ENCODE assay signal across 8 cellular contexts in the genomic region with DNA sequence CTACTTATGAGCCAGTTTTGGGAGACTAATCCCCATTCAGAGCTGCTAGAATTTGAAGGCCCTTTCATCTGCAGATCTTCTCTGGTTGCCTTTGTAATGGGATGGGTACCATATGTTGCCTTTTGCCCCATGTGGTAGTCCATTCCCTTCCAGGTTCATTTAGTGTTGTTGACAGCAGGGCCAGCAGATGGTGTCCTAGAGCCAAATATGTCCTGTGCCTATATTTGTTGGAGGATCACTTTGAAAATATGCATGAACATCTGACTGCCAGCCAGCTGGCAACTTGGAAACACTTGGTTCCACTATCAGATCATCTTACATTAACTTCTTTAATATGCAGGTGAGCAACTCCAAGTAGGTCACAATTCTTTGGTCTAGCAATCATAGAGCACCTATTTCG. TPM values are rescaled to one million over a fixed set of nuclear protein-coding genes. Genes with fewer than 3 reads are reported as not detected.
DNase-seq lines count a peak whose midpoint lies in the region; ATAC-seq and TF ChIP-seq lines count a peak whose summit lies in the region.

No MANE protein-coding gene starts in this region.

- peak; percentile 82 for TF ChIP-seq CTCF in PC-3 (conservative IDR thresholded peaks at IDR 0.05; ENCODE audit: low read depth, low read length)
- TF ChIP-seq CTCF in ascending aorta (IDR thresholded peaks at IDR 0.05): peak in 1 of 3 experiments; percentile 7

- peaks cover 2% of the 10 kb centered on the region; the same call in 1 of the 2 replicates for H3K9me3 ChIP-seq in PC-3 (ENCODE audit: low read length)
- peaks cover 0 to 2% of the 10 kb centered on the region in 2 donors for H3K9me3 ChIP-seq in ascending aorta

- peak; percentile 74 for ATAC-seq in GM19452 (IDR thresholded peaks at IDR 0.05; ENCODE audit: unreplicated experiment)
- ATAC-seq in PC-3: peak; percentile 75

- no peak overlapping the region for H3K9ac ChIP-seq in PC-3 (ENCODE audit: low read length)

- intact Hi-C loops in PC-3 (cut with micrococcal nuclease): loop anchor here (1.0 to 10.0 kb wide), 6 partner anchors 87 to 674 kb away; no protein-coding TSS in a partner anchor
- intact Hi-C loops in activated T-helper 1 cell treated with anti-CD3 and anti-CD28 coated beads, Interleukin-12 subunit alpha, Interleukin-12 subunit beta, Interleukin-2, Interleukin-4 antibody, amounts not matched to agents 30 ng/mL and 10 ng/mL and 1 ng/mL, durations not matched to agents 14 hours and 24 hours and 36 hours (cut with micrococcal nuclease): loop anchor here (1.0 to 10.0 kb wide), 3 partner anchors 449 to 675 kb away; no protein-coding TSS in a partner anchor
- intact Hi-C loops in ascending aorta (cut with DNase I): loop anchor here (10.0 kb wide), 2 partner anchors 619 to 689 kb away; no protein-coding TSS in a partner anchor

- CTCF ChIA-PET in PC-3 (lab: Charles Lee): interaction anchor here (0.8 to 1.0 kb wide), 3 partner anchors 106 to 985 kb away, joined by 3 to 7 read pairs (median 3); no protein-coding TSS in a partner anchor

- H3K9me2 ChIP-seq in PC-3 (replicated peaks; ENCODE audit: low read length): no peaks in the 10 kb centered on the region

- POLR2A ChIA-PET in PC-3 (lab: Charles Lee; ENCODE audit: unreplicated experiment): no interaction called here

- H3K4me3 ChIP-seq in PC-3 (ENCODE audit: low read length) (no peak overlapping the region), ascending aorta (no peak overlapping the region)

- H4K20me1 ChIP-seq in PC-3 (ENCODE audit: low read length): no peaks in the 10 kb centered on the region

- H3K36me3 Mint-ChIP-seq in activated T-helper 1 cell treated with anti-CD3 and anti-CD28 coated beads, Interleukin-12 subunit alpha, Interleukin-12 subunit beta, Interleukin-2, Interleukin-4 antibody, amounts not matched to agents 30 ng/mL and 10 ng/mL and 1 ng/mL, durations not matched to agents 14 hours and 24 hours and 36 hours (ENCODE audit: low read depth): no peaks in the 10 kb centered on the region

- H3K9me3 Mint-ChIP-seq in activated T-helper 1 cell treated with anti-CD3 and anti-CD28 coated beads, Interleukin-12 subunit alpha, Interleukin-12 subunit beta, Interleukin-2, Interleukin-4 antibody, amounts not matched to agents 30 ng/mL and 10 ng/mL and 1 ng/mL, durations not matched to agents 14 hours and 24 hours and 36 hours: no peaks in the 10 kb centered on the region

- no peak overlapping the region for H3K4me2 ChIP-seq in PC-3 (ENCODE audit: low read length)

- H3K27me3 Mint-ChIP-seq in activated T-helper 1 cell treated with anti-CD3 and anti-CD28 coated beads, Interleukin-12 subunit alpha, Interleukin-12 subunit beta, Interleukin-2, Interleukin-4 antibody, amounts not matched to agents 30 ng/mL and 10 ng/mL and 1 ng/mL, durations not matched to agents 14 hours and 24 hours and 36 hours (ENCODE audit: insufficient read depth): peaks cover 4% of the 10 kb centered on the region

- H3K4me3 Mint-ChIP-seq in activated T-helper 1 cell treated with anti-CD3 and anti-CD28 coated beads, Interleukin-12 subunit alpha, Interleukin-12 subunit beta, Interleukin-2, Interleukin-4 antibody, amounts not matched to agents 30 ng/mL and 10 ng/mL and 1 ng/mL, durations not matched to agents 14 hours and 24 hours and 36 hours: no peak overlapping the region

- DNase-seq in D341Med (ENCODE audit: low spot score): peak; percentile 73
- peak; percentile 7 for DNase-seq in HuH-7 (ENCODE audit: low spot score)
- DNase-seq in PC-3: peak; percentile 82
- peak; percentile 19 for DNase-seq in activated T-helper 1 cell treated with anti-CD3 and anti-CD28 coated beads, Interleukin-12 subunit alpha, Interleukin-12 subunit beta, Interleukin-2, Interleukin-4 antibody, amounts not matched to agents 30 ng/mL and 10 ng/mL and 1 ng/mL, durations not matched to agents 14 hours and 24 hours and 36 hours (ENCODE audit: low spot score)
- DNase-seq in germinal center (ENCODE audit: low spot score): peak; percentile 79
- peak; percentile 44 for DNase-seq in retina
- no peak for DNase-seq in ascending aorta (ENCODE audit: low spot score in 2 of 2)

- no TSS peak for BruUV-seq in PC-3 (replicated peaks; lab: Mats Ljungman, UMichigan)

- H3K27ac Mint-ChIP-seq in activated T-helper 1 cell treated with anti-CD3 and anti-CD28 coated beads, Interleukin-12 subunit alpha, Interleukin-12 subunit beta, Interleukin-2, Interleukin-4 antibody, amounts not matched to agents 30 ng/mL and 10 ng/mL and 1 ng/mL, durations not matched to agents 14 hours and 24 hours and 36 hours: no peak overlapping the region

- H3K27me3 ChIP-seq in PC-3 (ENCODE audit: low read length): no peaks in the 10 kb centered on the region
- H3K27me3 ChIP-seq in ascending aorta: no peaks in the 10 kb centered on the region

- no peaks in the 10 kb centered on the region for H3F3A ChIP-seq in PC-3 (ENCODE audit: low read length, unreplicated experiment)

- H3K4me1 Mint-ChIP-seq in activated T-helper 1 cell treated with anti-CD3 and anti-CD28 coated beads, Interleukin-12 subunit alpha, Interleukin-12 subunit beta, Interleukin-2, Interleukin-4 antibody, amounts not matched to agents 30 ng/mL and 10 ng/mL and 1 ng/mL, durations not matched to agents 14 hours and 24 hours and 36 hours (ENCODE audit: low read depth): no peaks in the 10 kb centered on the region

- H3K4me1 ChIP-seq in PC-3 (ENCODE audit: insufficient read depth, low read length) (peaks cover 15% of the 10 kb centered on the region; the same call in 1 of the 2 replicates), ascending aorta (no peaks in the 10 kb centered on the region)

- H3K27ac ChIP-seq in PC-3 (ENCODE audit: low read length) (no peak overlapping the region), ascending aorta (no peak overlapping the region)

- H3K79me2 ChIP-seq in PC-3 (ENCODE audit: low read length): no peaks in the 10 kb centered on the region

- H3K36me3 ChIP-seq in PC-3 (ENCODE audit: low read depth, low read length): no peaks in the 10 kb centered on the region
- H3K36me3 ChIP-seq in ascending aorta: no peaks in the 10 kb centered on the region

- H2AFZ ChIP-seq in PC-3 (ENCODE audit: low read length): no peak overlapping the region

RNA-seq across cellular contexts. Expression of a gene that starts 30.4 kb away (rescaled TPM):
- total RNA-seq in PC-3 (2014; rRNA removed): not detected in 2 replicates
- total RNA-seq in activated T-helper 1 cell treated with anti-CD3 and anti-CD28 coated beads, Interleukin-12 subunit alpha, Interleukin-12 subunit beta, Interleukin-2, Interleukin-4 antibody, amounts not matched to agents 30 ng/mL and 10 ng/mL and 1 ng/mL, durations not matched to agents 14 hours and 24 hours and 36 hours: not detected in 2 replicates
- not detected for total RNA-seq in ascending aorta

Comparison
In these comparisons a context has a peak if more than half of its experiments do, and no peak if none do; other contexts are left out.
1. DNase-seq: peak in D341Med (single experiment), HuH-7 (single experiment), PC-3 (single experiment), activated T-helper 1 cell treated with anti-CD3 and anti-CD28 coated beads, Interleukin-12 subunit alpha, Interleukin-12 subunit beta, Interleukin-2, Interleukin-4 antibody, amounts not matched to agents 30 ng/mL and 10 ng/mL and 1 ng/mL, durations not matched to agents 14 hours and 24 hours and 36 hours (single experiment), germinal center (single experiment) and retina (single experiment); none in ascending aorta (0 of 2).